In genomic region chr17:20919990-20920812, GRCh38 we compare ENCODE assay signal across 21 cellular contexts.
DNase-seq lines count a peak whose midpoint lies in the region; ATAC-seq and TF ChIP-seq lines count a peak whose summit lies in the region.
"Had no signal": no experiment of that assay in that cellular context is flagged by ENCODE, and none has a peak within 500 bp of the region (broad histone marks: within the 10 kb centered on the region; RNA-seq: fewer than 3 reads in every experiment).

No MANE protein-coding gene starts in this region.

- H3K36me3 ChIP-seq in HUES64 (ENCODE audit: insufficient read depth, low read length) (no peaks in the 10 kb centered on the region), skeletal muscle tissue (ENCODE audit: control insufficient read depth in 3 of 3, insufficient read depth in 3 of 3, low read length in 3 of 3) (no peaks in the 10 kb centered on the region)
- H3K36me3 ChIP-seq: SJCRH30, stomach, WERI-Rb-1 had no signal

- H3K4me1 Mint-ChIP-seq in chondrocyte (ENCODE audit: low read depth) (peaks cover 61% of the 10 kb centered on the region), MCF 10A (ENCODE audit: insufficient read depth, unreplicated experiment) (peaks cover 23% of the 10 kb centered on the region)
- H3K4me1 Mint-ChIP-seq: GM23338 had no signal

- H3K4me3 Mint-ChIP-seq in chondrocyte (ENCODE audit: unreplicated experiment) (no peak overlapping the region), MCF 10A (ENCODE audit: unreplicated experiment) (no peak overlapping the region)
- H3K4me3 Mint-ChIP-seq: activated T-helper 17 cell treated with anti-CD3 and anti-CD28 coated beads, Interleukin-2, amount 50 U/mL, for 72 hours; CD4-positive, CD25-positive, alpha-beta regulatory T cell; GM23338; type B pancreatic cell had no signal

- POLR2A ChIA-PET in MCF 10A (lab: Yijun Ruan, JAX), result interaction anchor here (0.6 to 1.4 kb wide), 3 partner anchors 16 to 36 kb away, joined by 3 to 4 read pairs (median 3); no protein-coding TSS in a partner anchor

- H3K9me3 ChIP-seq in HUES64 (ENCODE audit: insufficient read depth, low read depth, low read length) (no peaks in the 10 kb centered on the region), right cardiac atrium (ENCODE audit: control insufficient read depth, low read length) (no peaks in the 10 kb centered on the region), skeletal muscle tissue (ENCODE audit: control insufficient read depth in 3 of 3, low read length in 3 of 3) (no peaks in the 10 kb centered on the region)
- H3K9me3 ChIP-seq: stomach had no signal

- H3K4me1 ChIP-seq in HUES64 (ENCODE audit: insufficient read depth, low read length) (peaks cover 4% of the 10 kb centered on the region), right cardiac atrium (ENCODE audit: control insufficient read depth, insufficient read depth, low read length) (no peaks in the 10 kb centered on the region), skeletal muscle tissue (ENCODE audit: control insufficient read depth in 3 of 3, insufficient read depth in 3 of 3, low read length in 3 of 3) (no peaks in the 10 kb centered on the region)

- H3K36me3 Mint-ChIP-seq in chondrocyte (ENCODE audit: low read depth) (peaks cover 6% of the 10 kb centered on the region), MCF 10A (ENCODE audit: insufficient read depth, unreplicated experiment) (no peaks in the 10 kb centered on the region)
- H3K36me3 Mint-ChIP-seq: CD4-positive, CD25-positive, alpha-beta regulatory T cell had no signal

- H3K27ac ChIP-seq in HUES64 (ENCODE audit: low read depth, low read length) (0 out of 2 replicates have a peak overlapping the region, but pooled peaks have one; percentile 7), right cardiac atrium (ENCODE audit: low read length) (peak overlapping the region; percentile 75), skeletal muscle tissue (ENCODE audit: low read depth, low read length) (peak overlapping the region; percentile 10)
- H3K27ac ChIP-seq: SJCRH30, WERI-Rb-1 had no signal

- no TSS peak for BruUV-seq in MCF 10A (replicated peaks; lab: Mats Ljungman, UMichigan)

- H3K4me3 ChIP-seq in HUES64 (ENCODE audit: low read length) (no peak overlapping the region), right cardiac atrium (ENCODE audit: low read length) (no peak overlapping the region), skeletal muscle tissue (ENCODE audit: low read length in 3 of 3) (no peak overlapping the region)
- H3K4me3 ChIP-seq: GM23338, SJCRH30, stomach had no signal

- H3K27ac Mint-ChIP-seq in chondrocyte (ENCODE audit: unreplicated experiment), result peak overlapping the region; percentile 93
- H3K27ac Mint-ChIP-seq in MCF 10A (ENCODE audit: low read depth, unreplicated experiment), result no peak overlapping the region
- H3K27ac Mint-ChIP-seq: activated T-helper 17 cell treated with anti-CD3 and anti-CD28 coated beads, Interleukin-2, amount 50 U/mL, for 72 hours; CD4-positive, CD25-positive, alpha-beta regulatory T cell; GM23338 had no signal

- no peaks in the 10 kb centered on the region for H3K9me3 Mint-ChIP-seq in chondrocyte (ENCODE audit: low read depth)
- H3K9me3 Mint-ChIP-seq in MCF 10A (ENCODE audit: unreplicated experiment), result no peaks in the 10 kb centered on the region
- H3K9me3 Mint-ChIP-seq: activated T-helper 17 cell treated with anti-CD3 and anti-CD28 coated beads, Interleukin-2, amount 50 U/mL, for 72 hours; GM23338; type B pancreatic cell had no signal

- H3K27me3 Mint-ChIP-seq in chondrocyte (ENCODE audit: low read depth) (no peaks in the 10 kb centered on the region), MCF 10A (ENCODE audit: insufficient read depth, unreplicated experiment) (no peaks in the 10 kb centered on the region)
- H3K27me3 Mint-ChIP-seq: type B pancreatic cell had no signal

- H3K9ac ChIP-seq in HUES64 (ENCODE audit: low read depth, low read length) (no peak overlapping the region), skeletal muscle tissue (ENCODE audit: low read depth in 1 of 3, low read length in 3 of 3) (no peak overlapping the region)

- no peaks in the 10 kb centered on the region for H3K27me3 ChIP-seq in HUES64 (ENCODE audit: insufficient read depth, low read length)
- no peaks in the 10 kb centered on the region for H3K27me3 ChIP-seq in right cardiac atrium (ENCODE audit: control insufficient read depth, insufficient read depth)
- no peaks in the 10 kb centered on the region for H3K27me3 ChIP-seq in skeletal muscle tissue (ENCODE audit: control insufficient read depth in 3 of 3, insufficient read depth in 3 of 3, low read length in 3 of 3)
- H3K27me3 ChIP-seq: stomach had no signal

- WGBS in HUES64, result 95% methylated on average over 3 of the region's 4 CpGs
- WGBS in right cardiac atrium, result 53% methylated on average over 4 of the region's 4 CpGs

- no peak for ATAC-seq in right cardiac atrium
- ATAC-seq: activated T-helper 17 cell treated with anti-CD3 and anti-CD28 coated beads, Interleukin-2, amount 50 U/mL, for 72 hours; GM23338 had no signal

- CTCF ChIA-PET in MCF 10A (lab: Yijun Ruan, JAX), result interaction anchor here (1.1 to 1.2 kb wide), 2 partner anchors 8 to 24 kb away, joined by 3 to 4 read pairs; no protein-coding TSS in a partner anchor

- TF ChIP-seq CTCF in chondrocyte (IDR thresholded peaks at IDR 0.05), result no peak
- TF ChIP-seq CTCF in MCF 10A (IDR thresholded peaks at IDR 0.05; ENCODE audit: unreplicated experiment), result no peak

- DNase-seq in chondrocyte (ENCODE audit: low spot score) (no peak), right cardiac atrium (no peak), NOMO-1 (lab: John Stamatoyannopoulos, UW; ENCODE audit: unreplicated experiment in 2 of 2) (no peak), NCI-H2196 treated with DMSO at 0.1 percent for 48 hours (lab: John Stamatoyannopoulos, UW; ENCODE audit: unreplicated experiment) (no peak), MCF 10A (ENCODE audit: unreplicated experiment) (no peak), COLO829 (ENCODE audit: low spot score) (no peak)
- DNase-seq: activated CD4-positive, alpha-beta T cell treated with anti-CD3 and anti-CD28 coated beads, Interleukin-2, amount 50 U/mL, for 4 hours; activated CD8-positive, alpha-beta memory T cell treated with anti-CD3 and anti-CD28 coated beads, Interleukin-2, amount 50 U/mL, for 4 hours; CD4-positive, CD25-positive, alpha-beta regulatory T cell; NCI-H1105; NCI-H2081; retina; SJCRH30; stimulated activated CD4-positive, alpha-beta T cell treated with anti-CD3 and anti-CD28 coated beads, Interleukin-15, amount 100 ng/mL, for 24 hours; stomach; WERI-Rb-1 had no signal

- intact Hi-C loops in right cardiac atrium (cut with DNase I), result loop anchor here in 1 of 4 donors (10.0 kb wide), 1 partner anchor 75 kb away; no protein-coding TSS in a partner anchor
- intact Hi-C loops in MCF 10A (cut with micrococcal nuclease), result no loop called here

Comparison
In these comparisons a context has a peak if more than half of its experiments do, and no peak if none do; other contexts are left out.
1. H3K27ac ChIP-seq: peak in every context shown above with its lines; median percentile 75 in right cardiac atrium; 10 in skeletal muscle tissue; 7 in HUES64.